8 cellular contexts compared by ENCODE assay signal in genomic region chr10:103584216-103585010, GRCh38.
DNase-seq lines count a peak whose midpoint lies in the region; ATAC-seq, FAIRE-seq and TF ChIP-seq lines count a peak whose summit lies in the region.

No MANE protein-coding gene starts in this region.

- H3K4me3 Mint-ChIP-seq in nephron progenitor cell: no peak overlapping the region

- H3K9ac ChIP-seq in kidney (ENCODE audit: low read length in 2 of 2): no peak overlapping the region

- TF ChIP-seq CTCF in AG04449 (IDR thresholded peaks at IDR 0.05; ENCODE audit: insufficient read depth, low read length, missing control alignments) (no peak), kidney (IDR thresholded peaks at IDR 0.05; ENCODE audit: borderline replicate concordance, extremely low read depth, insufficient read depth) (no peak), nephron progenitor cell (IDR thresholded peaks at IDR 0.05) (no peak)

- H3K27ac Mint-ChIP-seq in nephron progenitor cell: no peak overlapping the region

- no peak overlapping the region for H3K27ac ChIP-seq in kidney (ENCODE audit: low read depth in 2 of 2, low read length in 2 of 2)

- H3K36me3 ChIP-seq in kidney (ENCODE audit: control insufficient read depth in 1 of 2, insufficient read depth in 2 of 2, low read length in 2 of 2): no peaks in the 10 kb centered on the region

- CTCF ChIA-PET in AG04449 (lab: Yijun Ruan, JAX): interaction anchor here (1.0 to 1.4 kb wide), 3 partner anchors 9 to 102 kb away, joined by 4 to 5 read pairs (median 5); no protein-coding TSS in a partner anchor

- peaks cover 47% of the 10 kb centered on the region for H3K4me1 Mint-ChIP-seq in nephron progenitor cell

- POLR2A ChIA-PET in AG04449 (lab: Yijun Ruan, JAX): no interaction called here

- no peaks in the 10 kb centered on the region for H3K9me3 ChIP-seq in kidney (ENCODE audit: control insufficient read depth in 1 of 2, low read length in 2 of 2)

- peaks cover 22% of the 10 kb centered on the region for H3K9me3 Mint-ChIP-seq in nephron progenitor cell

- no peak for FAIRE-seq in kidney (lab: Jason Lieb, UNC)

- no peaks in the 10 kb centered on the region for H3K4me1 ChIP-seq in kidney (ENCODE audit: control insufficient read depth in 1 of 2, insufficient read depth in 1 of 2, low read depth in 1 of 2, low read length in 2 of 2)

- peaks cover 33% of the 10 kb centered on the region for H3K36me3 Mint-ChIP-seq in nephron progenitor cell (ENCODE audit: low read depth)

- H3K4me3 ChIP-seq in AG04449 (ENCODE audit: low read depth, low read length) (peak overlapping the region; percentile 54), kidney (ENCODE audit: low read length in 2 of 2) (peak overlapping the region; percentile 8 to 37)

- no peak for ATAC-seq in HG02571 (IDR thresholded peaks at IDR 0.05; ENCODE audit: unreplicated experiment)

- intact Hi-C loops in kidney (cut with DNase I): no loop called here

- peaks cover 10% of the 10 kb centered on the region for H3K27me3 Mint-ChIP-seq in nephron progenitor cell (ENCODE audit: low read depth, poor library complexity)

- no peak for DNase-seq in AG04449 (ENCODE audit: low read depth, low spot score)
- peak; percentile 94 to 95 for DNase-seq in Kasumi-1 (lab: John Stamatoyannopoulos, UW)
- peak; percentile 37 for DNase-seq in activated gamma-delta T cell treated with anti-CD3 and anti-CD28 coated beads, Interleukin-2, amount 50 U/mL, for 16 hours (ENCODE audit: low read depth)
- DNase-seq in kidney: no peak
- DNase-seq in stimulated activated CD8-positive, alpha-beta memory T cell treated with anti-CD3 and anti-CD28 coated beads, Interleukin-4, amount 100 ng/mL, for 1 hour (ENCODE audit: low read depth in 2 of 2, low spot score in 1 of 2): peak; percentile 8 to 31
- no peak for DNase-seq in nephron progenitor cell
- no peak for DNase-seq in NK-92 treated with Interleukin-12 subunit alpha and Interleukin-12 subunit beta, amount 100 ng/mL, for 24 hours (lab: John Stamatoyannopoulos, UW)

Comparison
In these comparisons a context has a peak if more than half of its experiments do, and no peak if none do; other contexts are left out.
1. DNase-seq: peak in Kasumi-1 (2 of 2), activated gamma-delta T cell treated with anti-CD3 and anti-CD28 coated beads, Interleukin-2, amount 50 U/mL, for 16 hours (single experiment) and stimulated activated CD8-positive, alpha-beta memory T cell treated with anti-CD3 and anti-CD28 coated beads, Interleukin-4, amount 100 ng/mL, for 1 hour (2 of 2); none in AG04449 (single experiment), kidney (single experiment), nephron progenitor cell (single experiment) and NK-92 treated with Interleukin-12 subunit alpha and Interleukin-12 subunit beta, amount 100 ng/mL, for 24 hours (single experiment).